8 cellular contexts compared by ENCODE assay signal in the genomic region with DNA sequence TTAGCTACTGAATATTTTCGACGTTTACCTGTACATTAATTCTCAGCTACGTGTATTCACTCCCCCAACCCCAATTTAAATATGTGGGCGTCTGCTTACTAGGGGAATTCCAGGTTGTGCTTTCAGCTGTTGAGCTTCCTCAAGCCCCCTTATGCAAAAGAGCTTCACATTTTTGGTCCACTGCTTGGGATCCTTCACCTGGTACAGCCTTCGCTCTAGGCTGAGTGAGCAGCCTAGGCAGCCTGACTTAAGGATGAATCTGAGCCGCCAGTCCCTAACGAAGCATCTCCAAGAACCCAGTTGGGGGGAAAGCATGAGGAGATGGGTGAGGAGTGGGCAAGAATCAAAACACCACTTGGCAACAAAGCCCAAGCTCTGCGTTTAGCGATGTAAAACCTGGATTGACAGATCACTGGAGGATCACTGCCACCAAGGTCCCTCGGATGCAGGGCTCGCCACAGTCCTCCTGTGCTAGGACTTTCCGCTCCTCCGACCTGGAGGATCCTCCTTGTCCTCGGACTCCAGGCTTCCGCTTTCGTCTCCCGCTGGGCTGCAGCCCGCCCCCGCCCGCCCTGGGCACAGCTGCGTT. TPM values are rescaled to one million over a fixed set of nuclear protein-coding genes. Genes with fewer than 3 reads are reported as not detected.
A peak's percentile ranks its signal among the peaks of the same experiment; 100 is the strongest.
DNase-seq lines count a peak whose midpoint lies in the region; TF ChIP-seq lines count a peak whose summit lies in the region.

No MANE protein-coding gene starts in this region.

- 0 to 5% methylated on average over 5 to 16 of the region's 21 CpGs for whole genome bisulfite sequencing in esophagus squamous epithelium, 2 donors

- H3K27ac Mint-ChIP-seq in Caco-2 (ENCODE audit: unreplicated experiment): peak overlapping the region; percentile 61

- peaks cover 12% of the 10 kb centered on the region for H3K4me1 ChIP-seq in Caco-2
- H3K4me1 ChIP-seq in HEK293 (ENCODE audit: control insufficient read depth, insufficient read depth, low read length): peaks cover 8% of the 10 kb centered on the region
- H3K4me1 ChIP-seq in esophagus squamous epithelium: peaks cover 25 to 84% (median 42%) of the 10 kb centered on the region in 3 donors
- peaks cover 5% of the 10 kb centered on the region for H3K4me1 ChIP-seq in parathyroid adenoma

- no peaks in the 10 kb centered on the region for H3K27me3 ChIP-seq in Caco-2 (replicated peaks; ENCODE audit: control insufficient read depth, insufficient read depth, low read length)
- H3K27me3 ChIP-seq in esophagus squamous epithelium: no peaks in the 10 kb centered on the region
- no peaks in the 10 kb centered on the region for H3K27me3 ChIP-seq in parathyroid adenoma (ENCODE audit: control insufficient read depth, insufficient read depth, low read length)

- peak overlapping the region; percentile 35 for H3K9ac ChIP-seq in parathyroid adenoma

- H3K27ac ChIP-seq in HEK293 (ENCODE audit: extremely low read depth, low read depth, low read length) (peak overlapping the region; percentile 91), VCaP (peak overlapping the region; percentile 86), esophagus squamous epithelium (peak overlapping the region; percentile 97 to 100 (median 99)), parathyroid adenoma (peak overlapping the region; percentile 92)

- no peaks in the 10 kb centered on the region for H3K9me3 Mint-ChIP-seq in Caco-2 (ENCODE audit: unreplicated experiment)

- no peaks in the 10 kb centered on the region for H3K27me3 Mint-ChIP-seq in Caco-2 (ENCODE audit: insufficient read depth, unreplicated experiment)

- no TSS peak for BruUV-seq in Caco-2 (replicated peaks; lab: Mats Ljungman, UMichigan)

- peaks cover 3% of the 10 kb centered on the region for H3K79me2 ChIP-seq in parathyroid adenoma

- H3K4me3 ChIP-seq in Caco-2 (ENCODE audit: low read depth, low read length) (peak overlapping the region; percentile 94), HEK293 (ENCODE audit: low read depth, low read length) (peak overlapping the region; percentile 89), esophagus squamous epithelium (peak overlapping the region; percentile 79 to 100 (median 91)), parathyroid adenoma (ENCODE audit: low read depth, low read length) (peak overlapping the region; percentile 94)

- TF ChIP-seq CTCF in Caco-2 (IDR thresholded peaks at IDR 0.05; ENCODE audit: insufficient read depth in 1 of 2, low read depth in 1 of 2, low read length in 1 of 2, severe bottlenecking in 1 of 2, unreplicated experiment in 1 of 2) (no peak), HEK293 (tag by site-specific recombination; IDR thresholded peaks at IDR 0.05) (no peak), VCaP (conservative IDR thresholded peaks at IDR 0.05) (no peak), esophagus squamous epithelium (IDR thresholded peaks at IDR 0.05) (no peak), parathyroid adenoma (IDR thresholded peaks at IDR 0.05) (no peak)

- no peaks in the 10 kb centered on the region for H3K36me3 ChIP-seq in Caco-2 (ENCODE audit: control insufficient read depth, insufficient read depth, low read length)
- H3K36me3 ChIP-seq in HEK293 (ENCODE audit: control insufficient read depth in 2 of 2, insufficient read depth in 1 of 2, low read length in 2 of 2): peaks cover under 1 to 17% of the 10 kb centered on the region in 2 experiments; a peak in 1 of 3 replicates
- H3K36me3 ChIP-seq in esophagus squamous epithelium: peaks cover 0 to 24% (median 0%) of the 10 kb centered on the region in 3 donors
- H3K36me3 ChIP-seq in parathyroid adenoma (ENCODE audit: control insufficient read depth, insufficient read depth, low read length): no peaks in the 10 kb centered on the region

- peak overlapping the region; percentile 76 for H3K4me3 Mint-ChIP-seq in Caco-2 (ENCODE audit: unreplicated experiment)

- DNase-seq in Caco-2: no peak
- DNase-seq in esophagus squamous epithelium (lab: John Stamatoyannopoulos, UW): no peak
- no peak for DNase-seq in NCI-H2029 (lab: John Stamatoyannopoulos, UW)
- no peak for DNase-seq in activated CD4-positive, CD25-positive, alpha-beta regulatory T cell (lab: John Stamatoyannopoulos, UW)
- no peak for DNase-seq in iPS-NIHi11 (ENCODE audit: low spot score)

- peaks cover 9% of the 10 kb centered on the region for H3K36me3 Mint-ChIP-seq in Caco-2 (ENCODE audit: insufficient read depth, unreplicated experiment)

- intact Hi-C loops in Caco-2 (cut with micrococcal nuclease; ENCODE audit: unreplicated experiment) (loop anchor here (2.0 kb wide), 1 partner anchor 23 kb away; no protein-coding TSS in a partner anchor), esophagus squamous epithelium (cut with DNase I) (no loop called here)

- no peak for TF ChIP-seq POLR2A in esophagus squamous epithelium (IDR thresholded peaks at IDR 0.05)

- H3K9me3 ChIP-seq in Caco-2 (no peaks in the 10 kb centered on the region), HEK293 (ENCODE audit: control insufficient read depth, insufficient read depth, low read depth, low read length) (no peaks in the 10 kb centered on the region), esophagus squamous epithelium (no peaks in the 10 kb centered on the region), parathyroid adenoma (ENCODE audit: control insufficient read depth, low read length) (no peaks in the 10 kb centered on the region)

- CTCF ChIA-PET in Caco-2 (lab: Charles Lee) (interaction anchor here (2.5 kb wide), 1 partner anchor 16 kb away, joined by 19 read pairs; a partner anchor contains a TSS), HEK293 (lab: Yijun Ruan, JAX) (interaction anchor here (0.6 to 3.0 kb wide), 7 partner anchors 14 to 1214 kb away, joined by 3 to 31 read pairs (median 4); a partner anchor contains a TSS)

- peaks cover 31% of the 10 kb centered on the region for H3K4me1 Mint-ChIP-seq in Caco-2 (ENCODE audit: low read depth, unreplicated experiment)

- H3K4me2 ChIP-seq in parathyroid adenoma (ENCODE audit: low read length): peak overlapping the region; percentile 95

- peak overlapping the region; percentile 96 for H2AFZ ChIP-seq in parathyroid adenoma

- POLR2A ChIA-PET in Caco-2 (lab: Charles Lee): interaction anchor here (0.8 to 1.7 kb wide), 5 partner anchors 12 to 432 kb away, joined by 3 to 11 read pairs (median 6); a partner anchor contains a TSS
- POLR2A ChIA-PET in HEK293 (lab: Yijun Ruan, JAX): interaction anchor here (0.8 to 2.7 kb wide), 16 partner anchors 7 to 432 kb away, joined by 3 to 30 read pairs (median 4); a partner anchor contains a TSS

TF ChIP-seq in HEK293, 187 proteins besides CTCF, POLR2A, EP300 and RAD21 (continues in another document):
- no peak for TF ChIP-seq ZNF610 (tag by site-specific recombination; IDR thresholded peaks at IDR 0.05; ENCODE audit: borderline replicate concordance)
- no peak for TF ChIP-seq ZFP37 (tag by site-specific recombination; IDR thresholded peaks at IDR 0.05)
- peak; percentile 35; the same call in 1 of the 2 replicates for TF ChIP-seq ZIC2 (tag by site-specific recombination; IDR thresholded peaks at IDR 0.05)
- no peak for TF ChIP-seq ZXDB (tag by site-specific recombination; IDR thresholded peaks at IDR 0.05)
- TF ChIP-seq ZNF560 (tag by site-specific recombination; IDR thresholded peaks at IDR 0.05; ENCODE audit: borderline replicate concordance): no peak
- TF ChIP-seq ZNF274 (IDR thresholded peaks at IDR 0.05; ENCODE audit: low read length): no peak
- TF ChIP-seq ZNF274 (tag by site-specific recombination; IDR thresholded peaks at IDR 0.05; ENCODE audit: borderline replicate concordance): no peak
- TF ChIP-seq, protein P1, sequence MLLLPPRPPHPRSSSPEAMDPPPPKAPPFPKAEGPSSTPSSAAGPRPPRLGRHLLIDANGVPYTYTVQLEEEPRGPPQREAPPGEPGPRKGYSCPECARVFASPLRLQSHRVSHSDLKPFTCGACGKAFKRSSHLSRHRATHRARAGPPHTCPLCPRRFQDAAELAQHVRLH (tag by site-specific recombination; IDR thresholded peaks at IDR 0.05): no peak
- TF ChIP-seq, protein P2, sequence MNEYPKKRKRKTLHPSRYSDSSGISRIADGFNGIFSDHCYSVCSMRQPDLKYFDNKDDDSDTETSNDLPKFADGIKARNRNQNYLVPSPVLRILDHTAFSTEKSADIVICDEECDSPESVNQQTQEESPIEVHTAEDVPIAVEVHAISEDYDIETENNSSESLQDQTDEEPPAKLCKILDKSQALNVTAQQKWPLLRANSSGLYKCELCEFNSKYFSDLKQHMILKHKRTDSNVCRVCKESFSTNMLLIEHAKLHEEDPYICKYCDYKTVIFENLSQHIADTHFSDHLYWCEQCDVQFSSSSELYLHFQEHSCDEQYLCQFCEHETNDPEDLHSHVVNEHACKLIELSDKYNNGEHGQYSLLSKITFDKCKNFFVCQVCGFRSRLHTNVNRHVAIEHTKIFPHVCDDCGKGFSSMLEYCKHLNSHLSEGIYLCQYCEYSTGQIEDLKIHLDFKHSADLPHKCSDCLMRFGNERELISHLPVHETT (tag by site-specific recombination; IDR thresholded peaks at IDR 0.05): no peak
- TF ChIP-seq, protein P3, sequence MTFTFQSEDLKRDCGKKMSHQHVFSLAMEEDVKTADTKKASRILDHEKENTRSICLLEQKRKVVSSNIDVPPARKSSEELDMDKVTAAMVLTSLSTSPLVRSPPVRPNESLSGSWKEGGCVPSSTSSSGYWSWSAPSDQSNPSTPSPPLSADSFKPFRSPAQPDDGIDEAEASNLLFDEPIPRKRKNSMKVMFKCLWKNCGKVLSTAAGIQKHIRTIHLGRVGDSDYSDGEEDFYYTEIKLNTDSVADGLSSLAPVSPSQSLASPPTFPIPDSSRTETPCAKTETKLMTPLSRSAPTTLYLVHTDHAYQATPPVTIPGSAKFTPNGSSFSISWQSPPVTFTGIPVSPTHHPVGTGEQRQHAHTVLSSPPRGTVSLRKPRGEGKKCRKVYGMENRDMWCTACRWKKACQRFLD (tag by site-specific recombination; IDR thresholded peaks at IDR 0.05): no peak
- TF ChIP-seq ZNF792 (tag by site-specific recombination; IDR thresholded peaks at IDR 0.05): no peak

RNA-seq across cellular contexts. Expression of a gene that starts 0.6 kb away (rescaled TPM):
- 18.1 and 18.6 TPM in 2 replicates for total RNA-seq in Caco-2 (2022)
- 10 to 100 TPM; 24.4 to 42.3 (median 27.0) TPM for total RNA-seq in esophagus squamous epithelium

RNA-seq across cellular contexts. Expression of a gene that starts 16.3 kb away (rescaled TPM):
- total RNA-seq in Caco-2 (2022) (30.4 and 30.7 TPM in 2 replicates), esophagus squamous epithelium (10 to 100 TPM in 3 of 4 donors, 1 to 10 TPM in 1; 9.1 to 15.2 (median 12.2) TPM)
